Comparison of ENCODE assay signal across 18 cellular contexts in the genomic region with DNA sequence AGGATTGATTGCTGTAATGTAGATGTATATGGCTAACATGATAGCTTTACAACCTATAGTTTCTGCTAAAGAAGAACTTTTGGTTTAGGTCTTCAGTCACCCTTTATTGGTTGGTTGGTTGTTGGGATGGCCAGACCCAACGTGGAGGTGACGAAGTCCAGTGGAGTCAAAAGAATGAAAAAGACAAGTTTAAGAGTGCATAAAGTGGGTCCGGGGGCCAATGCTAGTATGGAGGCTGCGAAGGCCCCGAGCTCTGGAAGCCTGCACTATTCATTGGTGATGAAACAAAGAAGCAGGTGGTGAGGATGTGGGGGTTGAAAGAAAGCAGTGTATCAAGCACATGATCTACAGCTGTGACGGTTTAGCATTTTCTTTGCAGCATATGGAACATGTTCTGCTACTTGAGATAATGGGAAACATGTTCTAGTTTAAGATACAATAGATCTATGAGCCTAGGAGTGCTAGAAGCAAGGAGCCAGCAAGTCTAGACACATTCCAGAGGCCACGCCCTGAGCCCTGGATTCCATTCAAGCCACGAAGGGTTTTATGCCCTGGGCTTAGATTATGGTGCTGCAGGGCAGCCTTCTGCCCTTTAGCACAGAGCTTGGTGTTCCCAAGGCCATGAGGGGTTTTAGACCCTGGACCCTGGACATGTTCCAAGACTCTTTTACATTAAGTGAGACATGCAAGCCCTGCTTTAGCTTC. TPM values are rescaled to one million over a fixed set of nuclear protein-coding genes. Genes with fewer than 3 reads are reported as not detected.
DNase-seq lines count a peak whose midpoint lies in the region; ATAC-seq and TF ChIP-seq lines count a peak whose summit lies in the region.
"Had no signal": no experiment of that assay in that cellular context is flagged by ENCODE, and none has a peak within 500 bp of the region (broad histone marks: within the 10 kb centered on the region; RNA-seq: fewer than 3 reads in every experiment).

No MANE protein-coding gene starts in this region.

- H3K9me2 ChIP-seq in PC-9 (ENCODE audit: insufficient read depth) = no peaks in the 10 kb centered on the region

- BruUV-seq in PC-9 (replicated peaks; lab: Mats Ljungman, UMichigan) = no TSS peak

- no peaks in the 10 kb centered on the region for H4K20me1 ChIP-seq in PC-9 (ENCODE audit: insufficient read depth)

- DNase-seq in NCI-H345 (lab: John Stamatoyannopoulos, UW) = peak; percentile 5
- DNase-seq in NCI-H345 treated with DMSO at 0.1 percent for 48 hours (lab: John Stamatoyannopoulos, UW; ENCODE audit: unreplicated experiment) = no peak
- DNase-seq in PC-9 = peak; percentile 29 to 61
- no peak for DNase-seq in type B pancreatic cell (ENCODE audit: extremely low spot score, unreplicated experiment)
- DNase-seq in G401 (ENCODE audit: low spot score) = no peak
- DNase-seq in WTC11 (ENCODE audit: low spot score) = no peak
- no peak for DNase-seq in CD8-positive, alpha-beta memory T cell
- DNase-seq: ACHN; activated CD8-positive, alpha-beta T cell treated with anti-CD3 and anti-CD28 coated beads for 36 hours; Kasumi-1; lower lobe of right lung; NCI-H187 treated with DMSO at 0.1 percent for 48 hours; NK-92 treated with Interleukin-12 subunit alpha and Interleukin-12 subunit beta, amount 100 ng/mL, for 24 hours; right cardiac atrium; upper lobe of left lung had no signal

- ATAC-seq in esophagus mucosa = peak; percentile 78
- no peak for ATAC-seq in WTC11
- ATAC-seq: activated CD8-positive, alpha-beta T cell treated with anti-CD3 and anti-CD28 coated beads for 36 hours; lower lobe of right lung; right cardiac atrium; stimulated activated effector memory CD8-positive, alpha-beta T cell treated with anti-CD3 and anti-CD28 coated beads, Interleukin-12 subunit alpha, Interleukin-12 subunit beta, amount 100 ng/mL, for 72 hours had no signal

- H3K27ac ChIP-seq in PC-9 = no peak overlapping the region
- H3K27ac ChIP-seq in CD8-positive, alpha-beta memory T cell (ENCODE audit: low read depth, low read length) = no peak overlapping the region
- H3K27ac ChIP-seq: lower lobe of right lung, upper lobe of left lung had no signal

- H3K4me3 ChIP-seq in PC-9 = no peak overlapping the region
- H3K4me3 ChIP-seq in CD8-positive, alpha-beta memory T cell (ENCODE audit: low read length) = no peak overlapping the region
- H3K4me3 ChIP-seq: lower lobe of right lung, upper lobe of left lung had no signal

- H3K36me3 Mint-ChIP-seq in type B pancreatic cell = peaks cover 41% of the 10 kb centered on the region
- peaks cover 33% of the 10 kb centered on the region for H3K36me3 Mint-ChIP-seq in WTC11
- peaks cover 0 to 46% (median 7%) of the 10 kb centered on the region in 3 donors for H3K36me3 Mint-ChIP-seq in CD8-positive, alpha-beta memory T cell

- TF ChIP-seq CTCF in PC-9 (conservative IDR thresholded peaks at IDR 0.05) (no peak), type B pancreatic cell (conservative IDR thresholded peaks at IDR 0.05) (no peak), WTC11 (IDR thresholded peaks at IDR 0.05) (no peak)

- in situ Hi-C loops in G401 (cut with HindIII; ENCODE audit: low sequenced_read_pairs) = no loop called here

- H3K4me3 Mint-ChIP-seq in type B pancreatic cell = peak overlapping the region; percentile 55
- H3K4me3 Mint-ChIP-seq in WTC11 = no peak overlapping the region
- H3K4me3 Mint-ChIP-seq in CD8-positive, alpha-beta memory T cell = no peak overlapping the region
- H3K4me3 Mint-ChIP-seq: activated CD8-positive, alpha-beta T cell treated with anti-CD3 and anti-CD28 coated beads for 36 hours; dendritic cell treated with granulocyte-macrophage colony-stimulating factor and Interleukin-4, amounts not matched to agents 40 ng/mL and 50 ng/mL, for 4 days; stimulated activated effector memory CD8-positive, alpha-beta T cell treated with anti-CD3 and anti-CD28 coated beads, Interleukin-12 subunit alpha, Interleukin-12 subunit beta, amount 100 ng/mL, for 72 hours had no signal

- peaks cover 21% of the 10 kb centered on the region for H3K4me1 Mint-ChIP-seq in type B pancreatic cell (ENCODE audit: unreplicated experiment)
- H3K4me1 Mint-ChIP-seq in WTC11 = peaks cover 17% of the 10 kb centered on the region
- H3K4me1 Mint-ChIP-seq in CD8-positive, alpha-beta memory T cell = peaks cover 7 to 25% (median 25%) of the 10 kb centered on the region in 3 donors

- H3K27ac Mint-ChIP-seq in type B pancreatic cell (peak overlapping the region; percentile 86), WTC11 (no peak overlapping the region)
- no peak overlapping the region for H3K27ac Mint-ChIP-seq in CD8-positive, alpha-beta memory T cell
- H3K27ac Mint-ChIP-seq: activated CD8-positive, alpha-beta T cell treated with anti-CD3 and anti-CD28 coated beads for 36 hours; dendritic cell treated with granulocyte-macrophage colony-stimulating factor and Interleukin-4, amounts not matched to agents 40 ng/mL and 50 ng/mL, for 4 days; stimulated activated effector memory CD8-positive, alpha-beta T cell treated with anti-CD3 and anti-CD28 coated beads, Interleukin-12 subunit alpha, Interleukin-12 subunit beta, amount 100 ng/mL, for 72 hours had no signal

- no peaks in the 10 kb centered on the region for H3K27me3 Mint-ChIP-seq in type B pancreatic cell
- H3K27me3 Mint-ChIP-seq in WTC11 (ENCODE audit: low read depth) = no peaks in the 10 kb centered on the region
- no peaks in the 10 kb centered on the region for H3K27me3 Mint-ChIP-seq in CD8-positive, alpha-beta memory T cell
- H3K27me3 Mint-ChIP-seq: activated CD8-positive, alpha-beta T cell treated with anti-CD3 and anti-CD28 coated beads for 36 hours; dendritic cell treated with granulocyte-macrophage colony-stimulating factor and Interleukin-4, amounts not matched to agents 40 ng/mL and 50 ng/mL, for 4 days had no signal

- no peaks in the 10 kb centered on the region for H3K79me2 ChIP-seq in PC-9 (ENCODE audit: low read depth)

- no peak overlapping the region for H3K4me2 ChIP-seq in PC-9

- H3K9me3 ChIP-seq in PC-9 (ENCODE audit: insufficient read depth, low read depth) = no peaks in the 10 kb centered on the region; the same call in 1 of the 2 replicates
- H3K9me3 ChIP-seq in CD8-positive, alpha-beta memory T cell (ENCODE audit: low read length) = no peaks in the 10 kb centered on the region
- H3K9me3 ChIP-seq: lower lobe of right lung, upper lobe of left lung had no signal

- intact Hi-C loops in PC-9 (cut with micrococcal nuclease; ENCODE audit: unreplicated experiment) = no loop called here

- CTCF ChIA-PET in PC-9 (lab: Charles Lee) = no interaction called here
- CTCF ChIA-PET in WTC11 (lab: Charles Lee) = no interaction called here
- CTCF ChIA-PET in CD8-positive, alpha-beta memory T cell (lab: Charles Lee) = interaction anchor here (1.2 kb wide), 1 partner anchor 20 kb away, joined by 4 read pairs; no protein-coding TSS in a partner anchor

- H3K36me3 ChIP-seq in PC-9 (ENCODE audit: low read depth) = no peaks in the 10 kb centered on the region
- peaks cover 4% of the 10 kb centered on the region for H3K36me3 ChIP-seq in CD8-positive, alpha-beta memory T cell (ENCODE audit: insufficient read depth, low read length)

- no peaks in the 10 kb centered on the region for H3K27me3 ChIP-seq in PC-9 (ENCODE audit: insufficient read depth, low read depth)
- H3K27me3 ChIP-seq in CD8-positive, alpha-beta memory T cell (ENCODE audit: insufficient read depth, low read length, poor library complexity, severe bottlenecking) = no peaks in the 10 kb centered on the region
- H3K27me3 ChIP-seq: upper lobe of left lung had no signal

- no peak overlapping the region for H2AFZ ChIP-seq in PC-9

- POLR2A ChIA-PET in PC-9 (lab: Charles Lee; ENCODE audit: unreplicated experiment) (no interaction called here), WTC11 (lab: Charles Lee) (no interaction called here)
- POLR2A ChIA-PET in CD8-positive, alpha-beta memory T cell (lab: Charles Lee) = no interaction called here

- 0 out of 2 replicates have a peak, but pooled peaks cover 5% of the 10 kb centered on the region for H3K4me1 ChIP-seq in PC-9 (replicated peaks; ENCODE audit: insufficient read depth)
- peaks cover 4% of the 10 kb centered on the region for H3K4me1 ChIP-seq in CD8-positive, alpha-beta memory T cell (ENCODE audit: insufficient read depth, low read length)

- no peaks in the 10 kb centered on the region for H3F3A ChIP-seq in PC-9 (ENCODE audit: insufficient read depth, low read depth)

- H3K9me3 Mint-ChIP-seq in type B pancreatic cell (peaks cover 4% of the 10 kb centered on the region), WTC11 (peaks cover 5% of the 10 kb centered on the region)
- H3K9me3 Mint-ChIP-seq in CD8-positive, alpha-beta memory T cell = no peaks in the 10 kb centered on the region
- H3K9me3 Mint-ChIP-seq: activated CD8-positive, alpha-beta T cell treated with anti-CD3 and anti-CD28 coated beads for 36 hours; dendritic cell treated with granulocyte-macrophage colony-stimulating factor and Interleukin-4, amounts not matched to agents 40 ng/mL and 50 ng/mL, for 4 days; stimulated activated effector memory CD8-positive, alpha-beta T cell treated with anti-CD3 and anti-CD28 coated beads, Interleukin-12 subunit alpha, Interleukin-12 subunit beta, amount 100 ng/mL, for 72 hours had no signal

RNA-seq across cellular contexts. Expression of a gene that starts 6.3 kb away (rescaled TPM):
- total RNA-seq in PC-9 (2021) (8.1 and 10.3 TPM in 2 replicates), esophagus mucosa (7.6 TPM), type B pancreatic cell (ENCODE audit: low replicate concordance) (15.5 and 17.0 TPM in 2 replicates), WTC11 (2021) (16.8 to 19.4 TPM (median 18.5 TPM) in 3 replicates)
- 26.6 and 28.3 TPM in 2 replicates for total RNA-seq in G401 (2014; rRNA removed; shearing (Covaris generic))
- 10 to 100 TPM; 22.1 to 22.2 TPM for total RNA-seq in CD8-positive, alpha-beta memory T cell
- 7.5 TPM for polyA plus RNA-seq in CD8-positive, alpha-beta memory T cell

RNA-seq across cellular contexts. Expression of a gene that starts 30.0 kb away (rescaled TPM):
- total RNA-seq in PC-9 (2021) = 0.68 and 1.2 TPM in 2 replicates
- total RNA-seq in esophagus mucosa = 5.6 TPM
- total RNA-seq in type B pancreatic cell (ENCODE audit: low replicate concordance) = 3.7 and 6.6 TPM in 2 replicates
- 6.0 and 6.9 TPM in 2 replicates for total RNA-seq in G401 (2014; rRNA removed; shearing (Covaris generic))
- 4.7 to 5.6 TPM (median 5.1 TPM) in 3 replicates for total RNA-seq in WTC11 (2021)
- 1 to 10 TPM; 1.7 to 1.8 TPM for total RNA-seq in CD8-positive, alpha-beta memory T cell
- polyA plus RNA-seq in CD8-positive, alpha-beta memory T cell = 0.15 TPM

Comparison
In these comparisons a context has a peak if more than half of its experiments do, and no peak if none do; other contexts are left out.
1. DNase-seq: peak in NCI-H345 (single experiment) and PC-9 (2 of 2); none in NCI-H345 treated with DMSO at 0.1 percent for 48 hours (single experiment), type B pancreatic cell (single experiment), G401 (single experiment), WTC11 (single experiment) and CD8-positive, alpha-beta memory T cell (0 of 5).